Comparison of ENCODE assay signal across 6 cellular contexts in genomic region chr6:36813047-36813446, GRCh38. TPM values are rescaled to one million over a fixed set of nuclear protein-coding genes. Genes with fewer than 3 reads are reported as not detected.
A peak's percentile ranks its signal among the peaks of the same experiment; 100 is the strongest.
DNase-seq lines count a peak whose midpoint lies in the region; ATAC-seq, FAIRE-seq and TF ChIP-seq lines count a peak whose summit lies in the region.
"Not testable (repeated sequence)": the region's sequence is repeated elsewhere in the genome, so short reads cannot be mapped to it uniquely, and the experiment has no call there.
"Had no signal": no experiment of that assay in that cellular context is flagged by ENCODE, and none has a peak within 500 bp of the region (broad histone marks: within the 10 kb centered on the region; RNA-seq: fewer than 3 reads in every experiment).

No MANE protein-coding gene starts in this region.

- H3K36me3 Mint-ChIP-seq in WTC11 = not testable (repeated sequence)

- not testable (repeated sequence) for H3K9me3 ChIP-seq in K562 (replicated peaks; ENCODE audit: control insufficient read depth, insufficient read depth, low read depth, low read length); HepG2 (ENCODE audit: low read length)

- H3K4me1 ChIP-seq in K562 (replicated peaks in 1 of 2; ENCODE audit: control insufficient read depth in 2 of 2, insufficient read depth in 2 of 2, low read length in 2 of 2) = not testable (repeated sequence)
- peaks cover 58% of the 10 kb centered on the region for H3K4me1 ChIP-seq in HepG2 (ENCODE audit: insufficient read depth, low read length)

- not testable (repeated sequence) for H3K27ac Mint-ChIP-seq in WTC11

- TF ChIP-seq POLR2A in K562 (conservative IDR thresholded peaks at IDR 0.05); HepG2 (IDR thresholded peaks at IDR 0.05; ENCODE audit: insufficient read depth in 1 of 2, low read depth in 2 of 2, low read length in 2 of 2): not testable (repeated sequence)

- not testable (repeated sequence) for ATAC-seq in WTC11, K562, HepG2

- H3K9me1 ChIP-seq in K562 (ENCODE audit: control insufficient read depth, insufficient read depth, low read length) = not testable (repeated sequence)

- H3K4me1 Mint-ChIP-seq in WTC11 = peaks cover 15% of the 10 kb centered on the region

- H3K4me3 Mint-ChIP-seq in WTC11 = not testable (repeated sequence)

- H3K9ac ChIP-seq in K562 (ENCODE audit: insufficient read depth in 1 of 2, low read depth in 2 of 2, low read length in 2 of 2); HepG2 (ENCODE audit: insufficient read depth, low read depth, low read length): not testable (repeated sequence)

- not testable (repeated sequence) for BruUV-seq in K562 (replicated peaks; lab: Mats Ljungman, UMichigan); HepG2 (replicated peaks; lab: Mats Ljungman, UMichigan)

- not testable (repeated sequence) for FAIRE-seq in K562 (lab: Jason Lieb, UNC); HepG2 (lab: Jason Lieb, UNC)

- intact Hi-C loops in K562 (cut with micrococcal nuclease) = not testable (repeated sequence)
- intact Hi-C loops in HepG2 (cut with micrococcal nuclease; ENCODE audit: unreplicated experiment) = loop anchor here (1.0 kb wide), 1 partner anchor 35 kb away; no protein-coding TSS in a partner anchor

- H3K4me2 ChIP-seq in K562 (ENCODE audit: insufficient read depth, low read length); HepG2 (ENCODE audit: low read depth, low read length): not testable (repeated sequence)

- POLR2A ChIA-PET in WTC11 (lab: Charles Lee); HepG2 (lab: Yijun Ruan, JAX): not testable (repeated sequence)
- POLR2A ChIA-PET in K562 (lab: Yijun Ruan, JAX) = interaction anchor here (1.9 to 2.3 kb wide), 2 partner anchors 7 to 11 kb away, joined by 7 read pairs; no protein-coding TSS in a partner anchor

- not testable (repeated sequence) for H3K79me2 ChIP-seq in K562 (ENCODE audit: control insufficient read depth, insufficient read depth, low read length); HepG2 (ENCODE audit: insufficient read depth, low read length)

- CTCF ChIA-PET in WTC11 (lab: Charles Lee) = interaction anchor here (1.9 to 5.6 kb wide), 2 partner anchors 30 to 37 kb away, joined by 8 to 61 read pairs; no protein-coding TSS in a partner anchor
- CTCF ChIA-PET in K562 (lab: Yijun Ruan, JAX; ENCODE audit: low intra/inter-chr PET ratio); HepG2 (lab: Yijun Ruan, JAX; ENCODE audit: low intra/inter-chr PET ratio, low total read pairs): not testable (repeated sequence)

- not testable (repeated sequence) for H3K27ac ChIP-seq in K562 (ENCODE audit: extremely low read depth, low read depth, low read length); HepG2 (ENCODE audit: extremely low read length, insufficient read depth, low read length)

- H3K27me3 Mint-ChIP-seq in WTC11 (ENCODE audit: low read depth) = not testable (repeated sequence)

- H3K36me3 ChIP-seq in K562 (ENCODE audit: control insufficient read depth, insufficient read depth, low read length); HepG2 (replicated peaks in 1 of 2; ENCODE audit: control insufficient read depth in 1 of 2, insufficient read depth in 2 of 2, low read length in 2 of 2): not testable (repeated sequence)

- H3K27me3 ChIP-seq in K562 (ENCODE audit: control insufficient read depth in 2 of 2, insufficient read depth in 2 of 2, low read length in 2 of 2) = not testable (repeated sequence)
- peaks cover 3 to 30% of the 10 kb centered on the region in 2 experiments; a peak in 4 of 5 replicates for H3K27me3 ChIP-seq in HepG2 (ENCODE audit: control insufficient read depth in 1 of 2, insufficient read depth in 2 of 2, low read length in 2 of 2)

- not testable (repeated sequence) for H3K9me3 Mint-ChIP-seq in WTC11

- H2AFZ ChIP-seq in K562 (ENCODE audit: low read depth, low read length); HepG2 (ENCODE audit: low read length): not testable (repeated sequence)

- TF ChIP-seq EP300 in K562 (IDR thresholded peaks at IDR 0.05; ENCODE audit: low read length); HepG2 (IDR thresholded peaks at IDR 0.05; ENCODE audit: low read depth in 2 of 2, low read length in 2 of 2); HepG2 (CRISPR knock-in tag; IDR thresholded peaks at IDR 0.05; ENCODE audit: borderline replicate concordance): not testable (repeated sequence)

- WGBS in K562 (ENCODE audit: insufficient coverage, low coverage, missing lambda C conversion rate) = 47% methylated on average over 3 of the region's 3 CpGs
- WGBS in HepG2 (ENCODE audit: low lambda C conversion rate) = 26% methylated on average over 3 of the region's 3 CpGs

- DNase-seq in WTC11 (ENCODE audit: low spot score); K562 (ENCODE audit: extremely low read depth in 1 of 4, low spot score in 3 of 4); HepG2 (ENCODE audit: low spot score): not testable (repeated sequence)

- in situ Hi-C loops in K562 (cut with MboI) = not testable (repeated sequence)
- in situ Hi-C loops in HepG2 (cut with HindIII; ENCODE audit: extremely low pct_ligation_motif_present, low pct_unique_long_range_greater_than_20kb) = loop anchor here (5.0 kb wide), 1 partner anchor 39 kb away; no protein-coding TSS in a partner anchor

- H4K20me1 ChIP-seq in K562 (replicated peaks; ENCODE audit: control insufficient read depth, insufficient read depth, low read length); HepG2 (ENCODE audit: insufficient read depth, low read length): not testable (repeated sequence)

- not testable (repeated sequence) for TF ChIP-seq CTCF in WTC11 (IDR thresholded peaks at IDR 0.05); K562 (IDR thresholded peaks at IDR 0.05 in 2 of 3, conservative IDR thresholded peaks at IDR 0.05 in 1 of 3; ENCODE audit: insufficient read depth in 2 of 3, low read depth in 1 of 3, low read length in 3 of 3); HepG2 (CRISPR knock-in tag; IDR thresholded peaks at IDR 0.05)

- H3K4me3 ChIP-seq in K562; HepG2 (replicated peaks in 1 of 3; ENCODE audit: insufficient read depth in 1 of 3, low read depth in 2 of 3, low read length in 3 of 3): not testable (repeated sequence)

- not testable (repeated sequence) for TF ChIP-seq RAD21 in K562 (CRISPR knock-in tag; conservative IDR thresholded peaks at IDR 0.05 in 1 of 2, IDR thresholded peaks at IDR 0.05 in 1 of 2); HepG2 (CRISPR knock-in tag; IDR thresholded peaks at IDR 0.05)

TF ChIP-seq in HepG2, 621 proteins besides CTCF, POLR2A, EP300 and RAD21 (continues in another document):
- TF ChIP-seq CEBPB (IDR thresholded peaks at IDR 0.05; ENCODE audit: borderline replicate concordance, low read depth, low read length) = peak; percentile 40; the same call in 1 of the 2 replicates
- peak; percentile 71 for TF ChIP-seq ZNF460 (CRISPR knock-in tag; IDR thresholded peaks at IDR 0.05; ENCODE audit: borderline replicate concordance)

RNA-seq across cellular contexts. Expression of gene CPNE5, which starts 26.2 kb away (rescaled TPM):
- total RNA-seq in WTC11 (2021) = 0.44 to 0.71 TPM (median 0.48 TPM) in 3 replicates
- total RNA-seq in K562 (2011; cell fraction: chromatin; rRNA removed; ENCODE audit: low replicate concordance) = 1.5 and 2.5 TPM in 2 replicates
- 0.66 and 1.5 TPM in 2 replicates for total RNA-seq in K562 (2011; cell fraction: nucleolus; rRNA removed)
- 1.2 and 1.6 TPM in 2 replicates for total RNA-seq in K562 (2011; cell fraction: nucleoplasm; rRNA removed)
- 0.18 TPM in 1 of 2 replicates, not detected in the other for total RNA-seq in K562 (2014; rRNA removed)
- not detected in 2 replicates for total RNA-seq in K562 (2014; rRNA removed; fragmentation: Illumina TruSeq; extraction: Trizol)
- total RNA-seq in K562 (2015; rRNA removed; fragmentation: Illumina TruSeq; extraction: Trizol) = 0.14 TPM in 1 of 2 replicates, not detected in the other
- 0.47 and 0.49 TPM in 2 replicates for total RNA-seq in K562 (2021)
- polyA plus RNA-seq in K562 (2011; rRNA removed) = 0.46 and 0.61 TPM in 2 replicates
- polyA plus RNA-seq in K562 (2011; cell fraction: cytosol; rRNA removed) = 0.19 and 0.31 TPM in 2 replicates
- 1.2 and 1.9 TPM in 2 replicates for polyA plus RNA-seq in K562 (2011; cell fraction: nucleus; rRNA removed)
- 0.33 and 1.8 TPM in 2 replicates for polyA plus RNA-seq in K562 (2012)
- polyA plus RNA-seq in K562 (2014; fragmentation: Illumina TruSeq; extraction: Trizol) = 0.43 TPM in 1 of 2 replicates, not detected in the other
- polyA plus RNA-seq in K562 (2014; fragmentation: Nextera tagmentation; extraction: Ambion mirVana) = 1 to 10 TPM in 1 of 2 experiments, under 1 TPM in 1; 0.21 to 1.0 TPM
- 0.69 TPM in 1 of 2 replicates, not detected in the other for polyA plus RNA-seq in K562 (2014; rRNA removed)
- 0.67 TPM in 1 of 2 replicates, not detected in the other for polyA minus RNA-seq in K562 (2011; rRNA and poly(A)+ RNA removed)
- not detected in 2 replicates for polyA minus RNA-seq in K562 (2011; cell fraction: cytosol; rRNA and poly(A)+ RNA removed)
- 0.78 and 0.81 TPM in 2 replicates for polyA minus RNA-seq in K562 (2011; cell fraction: nucleus; rRNA and poly(A)+ RNA removed)
- total RNA-seq in HepG2 (2016; rRNA removed; fragmentation: Illumina TruSeq; extraction: Trizol) = not detected in 2 replicates
- total RNA-seq in HepG2 (2016; cell fraction: cytosol; rRNA removed; fragmentation: Illumina TruSeq; extraction: Trizol; ENCODE audit: low read depth) = not detected in 2 replicates
- total RNA-seq in HepG2 (2016; cell fraction: insoluble cytoplasmic fraction; rRNA removed; fragmentation: Illumina TruSeq; extraction: Trizol) = not detected in 2 replicates
- total RNA-seq in HepG2 (2016; cell fraction: membrane; rRNA removed; fragmentation: Illumina TruSeq; extraction: Trizol) = not detected in 2 replicates
- not detected in 2 replicates for total RNA-seq in HepG2 (2016; cell fraction: nucleus; rRNA removed; fragmentation: Illumina TruSeq; extraction: Trizol)
- 0.10 and 0.16 TPM in 2 replicates for polyA plus RNA-seq in HepG2 (2011; rRNA removed)
- 0.15 TPM in 1 of 2 replicates, not detected in the other for polyA plus RNA-seq in HepG2 (2011; cell fraction: cytosol; rRNA removed)
- 0.36 and 0.40 TPM in 2 replicates for polyA plus RNA-seq in HepG2 (2011; cell fraction: nucleus; rRNA removed)
- 0.05 and 0.16 TPM in 2 replicates for polyA plus RNA-seq in HepG2 (2012)
- not detected in 2 replicates for polyA plus RNA-seq in HepG2 (2016; cell fraction: cytosol; fragmentation: Illumina TruSeq; extraction: Trizol; ENCODE audit: low read depth)
- polyA plus RNA-seq in HepG2 (2016; cell fraction: insoluble cytoplasmic fraction; fragmentation: Illumina TruSeq; extraction: Trizol; ENCODE audit: low read depth) = not detected in 2 replicates
- not detected in 2 replicates for polyA plus RNA-seq in HepG2 (2016; cell fraction: membrane; fragmentation: Illumina TruSeq; extraction: Trizol; ENCODE audit: low read depth)
- not detected in 2 replicates for polyA plus RNA-seq in HepG2 (2016; cell fraction: nucleus; fragmentation: Illumina TruSeq; extraction: Trizol; ENCODE audit: insufficient read depth, low read depth)
- 0.26 TPM in 1 of 2 replicates, not detected in the other for polyA minus RNA-seq in HepG2 (2011; rRNA and poly(A)+ RNA removed; ENCODE audit: low replicate concordance)
- polyA minus RNA-seq in HepG2 (2011; cell fraction: cytosol; rRNA and poly(A)+ RNA removed) = not detected in 2 replicates
- not detected in 2 replicates for polyA minus RNA-seq in HepG2 (2011; cell fraction: nucleus; rRNA and poly(A)+ RNA removed)
- total RNA-seq: A172, Caco-2, Calu3 had no signal
